8 cellular contexts compared by ENCODE assay signal in genomic region chr6:129672883-129673631, GRCh38. TPM values are rescaled to one million over a fixed set of nuclear protein-coding genes. Genes with fewer than 3 reads are reported as not detected.
DNase-seq lines count a peak whose midpoint lies in the region; ATAC-seq, FAIRE-seq and TF ChIP-seq lines count a peak whose summit lies in the region.

No MANE protein-coding gene starts in this region.

- POLR2A ChIA-PET in HepG2 (lab: Yijun Ruan, JAX), result interaction anchor here (0.9 to 3.6 kb wide), 4 partner anchors 9 to 22 kb away, joined by 3 to 9 read pairs (median 4); no protein-coding TSS in a partner anchor

- in situ Hi-C loops in HepG2 (cut with HindIII; ENCODE audit: extremely low pct_ligation_motif_present, low pct_unique_long_range_greater_than_20kb), result no loop called here

- DNase-seq in GM12891 (ENCODE audit: insufficient read length, low spot score) (no peak), amniotic epithelial cell (ENCODE audit: low read depth) (peak; percentile 74), HepG2 (ENCODE audit: low spot score) (peak; percentile 55), NCI-H1092 (lab: John Stamatoyannopoulos, UW) (no peak), SHP77 treated with DMSO at 0.1 percent for 48 hours (lab: John Stamatoyannopoulos, UW) (no peak)
- no peak for DNase-seq in stimulated activated CD4-positive, alpha-beta T cell treated with anti-CD3 and anti-CD28 coated beads, Interleukin-4, amount 100 ng/mL, for 1 hour

- H3K79me2 ChIP-seq in HepG2 (ENCODE audit: insufficient read depth, low read length), result peaks cover 95% of the 10 kb centered on the region

- H3K4me1 ChIP-seq in HUES6 (ENCODE audit: control insufficient read depth, insufficient read depth, low read length) (peaks cover 27% of the 10 kb centered on the region), HepG2 (ENCODE audit: insufficient read depth, low read length) (peaks cover 75% of the 10 kb centered on the region)

- no peaks in the 10 kb centered on the region for H3K9me3 ChIP-seq in HUES6 (ENCODE audit: control insufficient read depth, insufficient read depth, low read depth, low read length)
- no peaks in the 10 kb centered on the region for H3K9me3 ChIP-seq in HepG2 (ENCODE audit: low read length)

- CTCF ChIA-PET in HepG2 (lab: Yijun Ruan, JAX; ENCODE audit: low intra/inter-chr PET ratio, low total read pairs), result no interaction called here

- TF ChIP-seq EP300 in HepG2 (IDR thresholded peaks at IDR 0.05; ENCODE audit: low read depth in 2 of 2, low read length in 2 of 2) (0 out of 4 replicates have a peak, but pooled peaks of 1 of the 2 experiments have one; percentile 11), HepG2 (CRISPR knock-in tag; IDR thresholded peaks at IDR 0.05; ENCODE audit: borderline replicate concordance) (no peak)

- ATAC-seq in GM21576 (IDR thresholded peaks at IDR 0.05; ENCODE audit: unreplicated experiment) (peak; percentile 78), HepG2 (no peak)

- H3K36me3 ChIP-seq in HUES6 (ENCODE audit: control insufficient read depth, insufficient read depth, low read length) (no peaks in the 10 kb centered on the region), HepG2 (replicated peaks in 1 of 2; ENCODE audit: control insufficient read depth in 1 of 2, insufficient read depth in 2 of 2, low read length in 2 of 2) (peaks cover 4 to 27% of the 10 kb centered on the region in 2 experiments)

- no peaks in the 10 kb centered on the region; the same call in 1 of the 2 replicates for H4K20me1 ChIP-seq in HepG2 (ENCODE audit: insufficient read depth, low read length)

- H3K27ac ChIP-seq in HUES6 (ENCODE audit: low read depth, low read length) (peak overlapping the region; percentile 79; the same call in 1 of the 2 replicates), HepG2 (ENCODE audit: extremely low read length, insufficient read depth, low read length) (peak overlapping the region; percentile 33)

- 0 out of 2 replicates have a peak overlapping the region, but pooled peaks have one; percentile 3 for H3K4me2 ChIP-seq in HepG2 (ENCODE audit: low read depth, low read length)

- WGBS in HepG2 (ENCODE audit: low lambda C conversion rate), result 89% methylated on average over 2 of the region's 2 CpGs

- no peak overlapping the region for H3K9ac ChIP-seq in HUES6 (ENCODE audit: low read length)
- H3K9ac ChIP-seq in HepG2 (ENCODE audit: insufficient read depth, low read depth, low read length), result no peak overlapping the region

- BruUV-seq in HepG2 (replicated peaks; lab: Mats Ljungman, UMichigan), result no TSS peak

- no peak overlapping the region for H2AFZ ChIP-seq in HepG2 (ENCODE audit: low read length)

- intact Hi-C loops in HepG2 (cut with micrococcal nuclease; ENCODE audit: unreplicated experiment), result no loop called here

- FAIRE-seq in GM12891 (lab: Jason Lieb, UNC) (no peak), HepG2 (lab: Jason Lieb, UNC) (no peak)

- TF ChIP-seq POLR2A in GM12891 (IDR thresholded peaks at IDR 0.05; ENCODE audit: low read depth, low read length) (no peak), HepG2 (IDR thresholded peaks at IDR 0.05; ENCODE audit: insufficient read depth in 1 of 2, low read depth in 2 of 2, low read length in 2 of 2) (no peak)

- TF ChIP-seq CTCF in HepG2 (CRISPR knock-in tag; IDR thresholded peaks at IDR 0.05), result no peak

- H3K27me3 ChIP-seq in HUES6 (ENCODE audit: control insufficient read depth, insufficient read depth, low read length) (no peaks in the 10 kb centered on the region), HepG2 (ENCODE audit: control insufficient read depth in 1 of 2, insufficient read depth in 2 of 2, low read length in 2 of 2) (no peaks in the 10 kb centered on the region)

- no peak for TF ChIP-seq RAD21 in HepG2 (CRISPR knock-in tag; IDR thresholded peaks at IDR 0.05)

- no peak overlapping the region for H3K4me3 ChIP-seq in HUES6 (ENCODE audit: low read depth, low read length)
- no peak overlapping the region for H3K4me3 ChIP-seq in HepG2 (replicated peaks in 1 of 3; ENCODE audit: insufficient read depth in 1 of 3, low read depth in 2 of 3, low read length in 3 of 3)

TF ChIP-seq in GM12891, 5 proteins besides CTCF, POLR2A, EP300 and RAD21:
- no peak for TF ChIP-seq POLR2AphosphoS5 (IDR thresholded peaks at IDR 0.05; ENCODE audit: low read depth, low read length)
- TF ChIP-seq POU2F2 (IDR thresholded peaks at IDR 0.05; ENCODE audit: low read depth, low read length), result no peak
- no peak for TF ChIP-seq PAX5 (IDR thresholded peaks at IDR 0.05; ENCODE audit: insufficient read depth, low read length, severe bottlenecking)
- peak; percentile 52 for TF ChIP-seq SPI1 (IDR thresholded peaks at IDR 0.05; ENCODE audit: low read depth, low read length)
- TF ChIP-seq TAF1 (IDR thresholded peaks at IDR 0.05; ENCODE audit: low read depth, low read length), result peak; percentile 30; the same call in 1 of the 2 replicates

TF ChIP-seq in HepG2, 621 proteins besides CTCF, POLR2A, EP300 and RAD21:
- TF ChIP-seq GABPA (IDR thresholded peaks at IDR 0.05; ENCODE audit: low read depth, low read length) (no peak), GABPA (CRISPR knock-in tag; IDR thresholded peaks at IDR 0.05; ENCODE audit: low read depth) (0 out of 2 replicates have a peak, but pooled peaks have one; percentile 16), ZNF101 (CRISPR knock-in tag; IDR thresholded peaks at IDR 0.05; ENCODE audit: borderline replicate concordance, low read depth) (no peak), FOSL2 (CRISPR knock-in tag; IDR thresholded peaks at IDR 0.05) (peak; percentile 29; the same call in 1 of the 2 replicates), SAP130 (CRISPR knock-in tag; IDR thresholded peaks at IDR 0.05; ENCODE audit: low read depth) (peak; percentile 9; the same call in 1 of the 2 replicates)

RNA-seq across cellular contexts. Expression of gene ARHGAP18, which starts 36.9 kb away (rescaled TPM):
- polyA plus RNA-seq in GM12891 (2012; ENCODE audit: low read depth, missing spikeins), result 9.7 TPM
- total RNA-seq in HepG2 (2016; rRNA removed; fragmentation: Illumina TruSeq; extraction: Trizol), result 115 and 183 TPM in 2 replicates
- 16.6 and 18.3 TPM in 2 replicates for total RNA-seq in HepG2 (2016; cell fraction: cytosol; rRNA removed; fragmentation: Illumina TruSeq; extraction: Trizol; ENCODE audit: low read depth)
- total RNA-seq in HepG2 (2016; cell fraction: insoluble cytoplasmic fraction; rRNA removed; fragmentation: Illumina TruSeq; extraction: Trizol), result 116 and 185 TPM in 2 replicates
- total RNA-seq in HepG2 (2016; cell fraction: membrane; rRNA removed; fragmentation: Illumina TruSeq; extraction: Trizol), result 53.6 and 60.8 TPM in 2 replicates
- total RNA-seq in HepG2 (2016; cell fraction: nucleus; rRNA removed; fragmentation: Illumina TruSeq; extraction: Trizol), result 89.7 and 91.5 TPM in 2 replicates
- 37.8 and 58.2 TPM in 2 replicates for polyA plus RNA-seq in HepG2 (2011; rRNA removed)
- polyA plus RNA-seq in HepG2 (2011; cell fraction: cytosol; rRNA removed), result 24.3 and 29.8 TPM in 2 replicates
- polyA plus RNA-seq in HepG2 (2011; cell fraction: nucleus; rRNA removed), result 13.1 and 14.2 TPM in 2 replicates
- 54.6 and 95.7 TPM in 2 replicates for polyA plus RNA-seq in HepG2 (2012)
- 6.1 and 6.7 TPM in 2 replicates for polyA plus RNA-seq in HepG2 (2016; cell fraction: cytosol; fragmentation: Illumina TruSeq; extraction: Trizol; ENCODE audit: low read depth)
- polyA plus RNA-seq in HepG2 (2016; cell fraction: insoluble cytoplasmic fraction; fragmentation: Illumina TruSeq; extraction: Trizol; ENCODE audit: low read depth), result 150 and 162 TPM in 2 replicates
- 21.3 and 24.5 TPM in 2 replicates for polyA plus RNA-seq in HepG2 (2016; cell fraction: membrane; fragmentation: Illumina TruSeq; extraction: Trizol; ENCODE audit: low read depth)
- 65.9 and 66.3 TPM in 2 replicates for polyA plus RNA-seq in HepG2 (2016; cell fraction: nucleus; fragmentation: Illumina TruSeq; extraction: Trizol; ENCODE audit: insufficient read depth, low read depth)
- 8.2 and 55.6 TPM in 2 replicates for polyA minus RNA-seq in HepG2 (2011; rRNA and poly(A)+ RNA removed; ENCODE audit: low replicate concordance)
- 60.4 and 69.2 TPM in 2 replicates for polyA minus RNA-seq in HepG2 (2011; cell fraction: cytosol; rRNA and poly(A)+ RNA removed)
- polyA minus RNA-seq in HepG2 (2011; cell fraction: nucleus; rRNA and poly(A)+ RNA removed), result 134 and 144 TPM in 2 replicates

Comparison
In these comparisons a context has a peak if more than half of its experiments do, and no peak if none do; other contexts are left out.
1. DNase-seq: peak in amniotic epithelial cell (single experiment) and HepG2 (single experiment); none in GM12891 (single experiment), NCI-H1092 (single experiment), SHP77 treated with DMSO at 0.1 percent for 48 hours (single experiment) and stimulated activated CD4-positive, alpha-beta T cell treated with anti-CD3 and anti-CD28 coated beads, Interleukin-4, amount 100 ng/mL, for 1 hour (single experiment).